8 cellular contexts compared by ENCODE assay signal in genomic region chr15:63189955-63190691, GRCh38. TPM values are rescaled to one million over a fixed set of nuclear protein-coding genes. Genes with fewer than 3 reads are reported as not detected.
DNase-seq lines count a peak whose midpoint lies in the region; ATAC-seq and TF ChIP-seq lines count a peak whose summit lies in the region.

No MANE protein-coding gene starts in this region.

- H3K4me3 ChIP-seq in GM06990 (replicated peaks; ENCODE audit: low read depth, low read length) (peak overlapping the region; percentile 76), cardiac fibroblast (replicated peaks in 1 of 2; ENCODE audit: low read depth in 2 of 2, low read length in 2 of 2) (peak overlapping the region; percentile 89), muscle layer of colon (ENCODE audit: low read depth in 1 of 2, low read length in 2 of 2) (peak overlapping the region; percentile 87 to 97)

- no peak for ATAC-seq in HG02970 (IDR thresholded peaks at IDR 0.05; ENCODE audit: low FRiP score, unreplicated experiment)
- ATAC-seq in GM18858 (IDR thresholded peaks at IDR 0.05; ENCODE audit: unreplicated experiment) = no peak
- no peak for ATAC-seq in esophagus mucosa

- H3K36me3 ChIP-seq in GM06990 (ENCODE audit: control insufficient read depth, insufficient read depth, low read length) (no peaks in the 10 kb centered on the region), muscle layer of colon (ENCODE audit: insufficient read depth, low read length) (no peaks in the 10 kb centered on the region)

- TF ChIP-seq CTCF in GM06990 (IDR thresholded peaks at IDR 0.05; ENCODE audit: insufficient read depth, low read length, poor library complexity, severe bottlenecking) (no peak), cardiac fibroblast (IDR thresholded peaks at IDR 0.05; ENCODE audit: low read depth, low read length) (no peak)

- H3K9me3 ChIP-seq in muscle layer of colon (ENCODE audit: low read length) = no peaks in the 10 kb centered on the region

- peak overlapping the region; percentile 94 for H3K27ac ChIP-seq in muscle layer of colon (ENCODE audit: low read depth, low read length)

- H3K4me1 ChIP-seq in muscle layer of colon (ENCODE audit: insufficient read depth, low read length) = peaks cover 22% of the 10 kb centered on the region

- DNase-seq in GM06990 (ENCODE audit: extremely low read depth, insufficient read length) = no peak
- peak; percentile 9 to 60 for DNase-seq in NOMO-1 (lab: John Stamatoyannopoulos, UW; ENCODE audit: unreplicated experiment in 2 of 2)
- no peak for DNase-seq in cardiac fibroblast (ENCODE audit: low read depth in 2 of 2)
- DNase-seq in A172 (ENCODE audit: low spot score) = no peak

- peak overlapping the region; percentile 83 for H3K9ac ChIP-seq in muscle layer of colon (ENCODE audit: low read length)

- H3K27me3 ChIP-seq in GM06990 (replicated peaks; ENCODE audit: control insufficient read depth, insufficient read depth, low read length) (no peaks in the 10 kb centered on the region), muscle layer of colon (ENCODE audit: control insufficient read depth in 1 of 2, insufficient read depth in 2 of 2, low read length in 2 of 2) (no peaks in the 10 kb centered on the region)

RNA-seq across cellular contexts. Expression of gene RAB8B, which starts 0.7 kb away (rescaled TPM):
- total RNA-seq in A172 (2014; rRNA removed; shearing (Covaris generic)) = 18.2 and 20.5 TPM in 2 replicates
- total RNA-seq in esophagus mucosa = 6.7 TPM

RNA-seq across cellular contexts. Expression of gene RPS27L, which starts 32.8 kb away (rescaled TPM):
- total RNA-seq in A172 (2014; rRNA removed; shearing (Covaris generic)) = 111 and 135 TPM in 2 replicates
- 54.4 TPM for total RNA-seq in esophagus mucosa

Comparison
In these comparisons a context has a peak if more than half of its experiments do, and no peak if none do; other contexts are left out.
1. DNase-seq: peak in NOMO-1 (2 of 2); none in GM06990 (single experiment), cardiac fibroblast (0 of 2) and A172 (single experiment).
2. Peak in every context shown above with its lines, with median percentiles within 50 percentile points of each other: H3K4me3 ChIP-seq.